8 cellular contexts compared by ENCODE assay signal in the genomic region with DNA sequence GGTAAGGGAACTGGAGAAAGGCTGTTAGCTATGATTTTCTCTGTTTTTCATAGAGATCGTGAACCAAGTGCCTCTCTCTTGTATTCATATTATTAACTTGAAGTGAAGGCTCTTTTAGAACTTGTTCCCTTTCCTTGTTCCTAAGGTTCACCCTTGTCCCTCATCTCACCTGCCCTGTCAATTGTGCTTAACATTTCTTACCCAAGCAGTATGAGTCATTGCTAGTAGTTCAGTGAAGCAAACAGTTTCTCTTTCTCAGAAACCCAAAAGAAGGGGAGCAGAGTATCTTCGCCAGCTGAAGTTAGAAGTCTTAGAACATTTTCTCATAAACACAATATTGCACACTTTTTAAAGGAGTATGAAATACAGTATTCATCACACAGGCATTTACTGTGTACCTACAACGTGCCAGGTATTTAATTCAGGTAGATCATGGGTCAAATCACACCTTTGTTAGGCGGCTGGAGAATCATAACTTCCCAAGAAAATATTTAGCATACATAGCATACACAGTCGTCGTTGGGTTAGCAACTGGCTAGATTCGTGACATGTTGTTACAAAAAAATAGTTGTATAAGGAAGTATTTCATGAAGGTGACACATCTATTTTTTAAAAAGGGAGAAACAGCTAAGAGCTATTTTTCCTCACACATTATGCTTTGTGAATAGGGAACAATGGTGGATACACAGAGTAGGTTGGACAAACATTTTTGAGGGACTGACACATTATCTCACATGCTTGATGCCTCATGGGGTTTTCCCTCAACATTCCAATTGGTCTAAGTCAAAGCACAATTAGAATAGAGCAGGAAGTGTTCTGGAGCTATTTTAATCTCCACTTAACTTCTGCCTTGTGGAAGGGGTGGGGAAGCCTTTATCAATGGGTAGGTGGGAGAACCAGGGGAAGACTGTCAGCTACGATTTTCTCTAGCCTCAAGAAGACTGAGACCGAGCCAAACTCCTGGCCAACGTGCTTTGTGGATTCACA. TPM values are rescaled to one million over a fixed set of nuclear protein-coding genes. Genes with fewer than 3 reads are reported as not detected.
DNase-seq lines count a peak whose midpoint lies in the region; ATAC-seq and TF ChIP-seq lines count a peak whose summit lies in the region.

No MANE protein-coding gene starts in this region.

- peak overlapping the region; percentile 56 for H3K4me3 Mint-ChIP-seq in activated naive CD8-positive, alpha-beta T cell treated with anti-CD3 and anti-CD28 coated beads, Interleukin-2, amount 50 U/mL, for 24 hours

- peak; percentile 19 for DNase-seq in ELF-1 (ENCODE audit: low read depth, low spot score)
- no peak for DNase-seq in activated naive CD8-positive, alpha-beta T cell treated with anti-CD3 and anti-CD28 coated beads, Interleukin-2, amount 50 U/mL, for 24 hours
- peak; percentile 94 for DNase-seq in kidney epithelial cell (ENCODE audit: low read depth)
- DNase-seq in 8988T: no peak
- no peak for DNase-seq in activated CD8-positive, alpha-beta memory T cell treated with anti-CD3 and anti-CD28 coated beads for 24 hours
- DNase-seq in activated CD4-positive, alpha-beta T cell treated with anti-CD3 and anti-CD28 coated beads, Interleukin-2, amount 50 U/mL, for 1 hour: no peak

- no peaks in the 10 kb centered on the region for H3K9me3 Mint-ChIP-seq in activated naive CD8-positive, alpha-beta T cell treated with anti-CD3 and anti-CD28 coated beads, Interleukin-2, amount 50 U/mL, for 24 hours

- H3K27me3 Mint-ChIP-seq in activated naive CD8-positive, alpha-beta T cell treated with anti-CD3 and anti-CD28 coated beads, Interleukin-2, amount 50 U/mL, for 24 hours: no peaks in the 10 kb centered on the region

- H3K27ac Mint-ChIP-seq in activated naive CD8-positive, alpha-beta T cell treated with anti-CD3 and anti-CD28 coated beads, Interleukin-2, amount 50 U/mL, for 24 hours: peak overlapping the region; percentile 87

- no peaks in the 10 kb centered on the region for H3K36me3 ChIP-seq in kidney epithelial cell (ENCODE audit: control insufficient read depth, insufficient read depth, low read length)

- no peak for TF ChIP-seq CTCF in kidney epithelial cell (IDR thresholded peaks at IDR 0.05; ENCODE audit: insufficient read depth, low read length, poor library complexity, severe bottlenecking)

- H3K36me3 Mint-ChIP-seq in activated naive CD8-positive, alpha-beta T cell treated with anti-CD3 and anti-CD28 coated beads, Interleukin-2, amount 50 U/mL, for 24 hours (ENCODE audit: low read depth): no peaks in the 10 kb centered on the region

- peak overlapping the region; percentile 42 for H3K4me3 ChIP-seq in kidney epithelial cell (ENCODE audit: low read depth, low read length)

- peaks cover 28% of the 10 kb centered on the region for H3K4me1 Mint-ChIP-seq in activated naive CD8-positive, alpha-beta T cell treated with anti-CD3 and anti-CD28 coated beads, Interleukin-2, amount 50 U/mL, for 24 hours

- ATAC-seq in GM21390 (IDR thresholded peaks at IDR 0.05; ENCODE audit: unreplicated experiment): peak; percentile 82
- ATAC-seq in HG03565 (IDR thresholded peaks at IDR 0.05; ENCODE audit: unreplicated experiment): peak; percentile 72
- ATAC-seq in activated naive CD8-positive, alpha-beta T cell treated with anti-CD3 and anti-CD28 coated beads, Interleukin-2, amount 50 U/mL, for 24 hours: peak; percentile 34

- no peaks in the 10 kb centered on the region for H3K27me3 ChIP-seq in kidney epithelial cell (ENCODE audit: control insufficient read depth, insufficient read depth, low read length)

RNA-seq across cellular contexts. Expression of a gene that starts 13.2 kb away (rescaled TPM):
- total RNA-seq in kidney epithelial cell: 80.1 and 84.5 TPM in 2 replicates

Comparison
In these comparisons a context has a peak if more than half of its experiments do, and no peak if none do; other contexts are left out.
1. DNase-seq: peak in ELF-1 (single experiment) and kidney epithelial cell (single experiment); none in activated naive CD8-positive, alpha-beta T cell treated with anti-CD3 and anti-CD28 coated beads, Interleukin-2, amount 50 U/mL, for 24 hours (single experiment), 8988T (single experiment), activated CD8-positive, alpha-beta memory T cell treated with anti-CD3 and anti-CD28 coated beads for 24 hours (single experiment) and activated CD4-positive, alpha-beta T cell treated with anti-CD3 and anti-CD28 coated beads, Interleukin-2, amount 50 U/mL, for 1 hour (single experiment).
2. Peak in every context shown above with its lines, with median percentiles within 50 percentile points of each other: ATAC-seq.